ENCODE assay signal across 1 cellular context in genomic region chr18:9410515-9410914, GRCh38.
TF ChIP-seq lines count a peak whose summit lies in the region.

No MANE protein-coding gene starts in this region.

TF ChIP-seq in GM23338, 12 proteins besides CTCF, POLR2A, EP300 and RAD21 (continued from another document):
- no peak for TF ChIP-seq ZNF462 (CRISPR knock-in tag; IDR thresholded peaks at IDR 0.05)
